In the genomic region with DNA sequence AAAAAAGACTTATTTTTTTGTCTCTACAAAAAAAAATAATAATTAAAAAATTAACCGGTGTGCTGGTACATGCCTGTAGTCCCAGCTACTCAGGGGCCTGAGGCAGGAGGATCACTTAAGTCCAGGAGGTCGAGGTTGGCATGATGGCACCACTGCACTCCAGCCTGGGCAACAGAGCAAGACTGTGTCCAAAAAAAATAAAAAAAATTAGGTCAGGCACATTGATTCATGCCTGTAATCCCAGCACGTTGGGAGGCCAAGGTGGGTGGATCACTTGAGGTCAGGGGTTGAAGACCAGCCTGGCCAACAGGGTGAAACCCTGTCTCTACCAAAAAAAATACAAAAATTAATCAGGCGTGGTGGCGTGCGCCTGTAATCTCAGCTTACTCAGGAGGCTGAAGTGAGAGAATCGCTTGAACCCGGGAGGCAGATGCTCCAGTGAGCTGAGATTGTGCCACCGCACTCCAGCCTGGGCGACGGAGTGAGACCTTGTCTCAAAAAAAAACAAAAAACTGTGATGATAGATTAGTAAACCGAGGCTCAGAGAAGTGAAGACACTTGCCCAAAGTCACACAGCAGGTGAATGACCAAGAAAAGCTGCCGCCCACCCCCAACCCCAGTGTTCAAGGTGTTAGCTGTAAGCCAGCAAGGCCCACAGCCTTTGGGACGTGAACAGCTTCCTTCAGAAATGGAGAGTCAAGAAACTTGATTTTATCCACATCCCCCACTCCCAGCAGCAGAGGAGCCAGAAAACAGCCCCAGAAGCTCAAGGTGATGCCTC, we compare ENCODE assay signal across 19 cellular contexts. TPM values are rescaled to one million over a fixed set of nuclear protein-coding genes. Genes with fewer than 3 reads are reported as not detected.
A peak's percentile ranks its signal among the peaks of the same experiment; 100 is the strongest.
DNase-seq lines count a peak whose midpoint lies in the region; ATAC-seq, FAIRE-seq and TF ChIP-seq lines count a peak whose summit lies in the region.
"Had no signal": no experiment of that assay in that cellular context is flagged by ENCODE, and none has a peak within 500 bp of the region (broad histone marks: within the 10 kb centered on the region; RNA-seq: fewer than 3 reads in every experiment).

No MANE protein-coding gene starts in this region.

- H3K9me1 ChIP-seq in endothelial cell of umbilical vein (replicated peaks; ENCODE audit: control insufficient read depth, extremely low read depth, insufficient read depth, low read length), result no peaks in the 10 kb centered on the region

- no peak overlapping the region for H3K4me3 ChIP-seq in CD8-positive, alpha-beta T cell (ENCODE audit: low read depth, low read length)
- H3K4me3 ChIP-seq in SJCRH30, result peak overlapping the region; percentile 43; the same call in 1 of the 2 replicates
- H3K4me3 ChIP-seq in endothelial cell of umbilical vein (replicated peaks in 1 of 3; ENCODE audit: insufficient read depth in 1 of 3, low read depth in 1 of 3, low read length in 3 of 3), result no peak overlapping the region
- H3K4me3 ChIP-seq in neural cell (ENCODE audit: low read length), result no peak overlapping the region
- no peak overlapping the region for H3K4me3 ChIP-seq in mucosa of descending colon
- H3K4me3 ChIP-seq: GM23338 had no signal

- H3K9ac ChIP-seq in endothelial cell of umbilical vein (replicated peaks; ENCODE audit: extremely low read depth, insufficient read depth, low read length) (no peak overlapping the region), neural cell (ENCODE audit: low read length) (no peak overlapping the region)
- H3K9ac ChIP-seq: SK-N-SH had no signal

- no peak for DNase-seq in CD8-positive, alpha-beta T cell
- no peak for DNase-seq in SJCRH30
- DNase-seq in endothelial cell of umbilical vein (ENCODE audit: low read depth, low spot score), result no peak
- no peak for DNase-seq in stimulated activated CD4-positive, alpha-beta T cell treated with anti-CD3 and anti-CD28 coated beads, Interleukin-4, amount 100 ng/mL, for 24 hours
- no peak for DNase-seq in GM12892 (ENCODE audit: insufficient read length)
- no peak for DNase-seq in mucosa of descending colon
- DNase-seq in midbrain (lab: John Stamatoyannopoulos, UW), result no peak
- DNase-seq: Calu3, DMS79, MM.1S, NCI-H1092 treated with DMSO at 0.1 percent for 48 hours, NCI-H1694, NCI-H510A treated with DMSO at 0.1 percent for 48 hours, Right ventricle myocardium superior had no signal

- H3K4me3 Mint-ChIP-seq in CD8-positive, alpha-beta T cell, result no peak overlapping the region
- H3K4me3 Mint-ChIP-seq: GM23338 had no signal

- no peaks in the 10 kb centered on the region for H3K9me2 ChIP-seq in neural cell (ENCODE audit: insufficient read depth, low read length)
- H3K9me2 ChIP-seq: SK-N-SH had no signal

- H3K27ac Mint-ChIP-seq in CD8-positive, alpha-beta T cell, result peak overlapping the region; percentile 62
- H3K27ac Mint-ChIP-seq: GM23338 had no signal

- no TSS peak for BruUV-seq in endothelial cell of umbilical vein (replicated peaks; lab: Mats Ljungman, UMichigan)

- POLR2A ChIA-PET in CD8-positive, alpha-beta T cell (lab: Charles Lee), result interaction anchor here (0.8 to 2.1 kb wide), 3 partner anchors 10 to 38 kb away, joined by 3 to 14 read pairs (median 3); a partner anchor contains a TSS
- POLR2A ChIA-PET in endothelial cell of umbilical vein (lab: Charles Lee), result interaction anchor here (1.2 kb wide), 1 partner anchor 8 kb away, joined by 4 read pairs; no protein-coding TSS in a partner anchor

- CTCF ChIA-PET in CD8-positive, alpha-beta T cell (lab: Charles Lee), result interaction anchor here (0.6 to 3.1 kb wide), 5 partner anchors 18 to 81 kb away, joined by 3 to 18 read pairs (median 5); a partner anchor contains a TSS
- CTCF ChIA-PET in endothelial cell of umbilical vein (lab: Charles Lee), result interaction anchor here (0.7 kb wide), 2 partner anchors 39 to 133 kb away, joined by 3 read pairs; no protein-coding TSS in a partner anchor

- no peak for TF ChIP-seq EP300 in neural cell (conservative IDR thresholded peaks at IDR 0.05; ENCODE audit: poor library complexity, severe bottlenecking)

- TF ChIP-seq RAD21 in neural cell (conservative IDR thresholded peaks at IDR 0.05), result no peak

- peaks cover 50% of the 10 kb centered on the region for H3K4me1 ChIP-seq in CD8-positive, alpha-beta T cell (ENCODE audit: insufficient read depth, low read length)
- peaks cover 8% of the 10 kb centered on the region; the same call in 1 of the 2 replicates for H3K4me1 ChIP-seq in SJCRH30
- no peaks in the 10 kb centered on the region for H3K4me1 ChIP-seq in endothelial cell of umbilical vein (ENCODE audit: control insufficient read depth, extremely low read depth, insufficient read depth, low read length)
- peaks cover 2% of the 10 kb centered on the region for H3K4me1 ChIP-seq in mucosa of descending colon (ENCODE audit: low read depth)

- no peak overlapping the region for H3K4me2 ChIP-seq in endothelial cell of umbilical vein (ENCODE audit: insufficient read depth, low read length)
- H3K4me2 ChIP-seq in neural cell (ENCODE audit: low read length), result no peak overlapping the region
- H3K4me2 ChIP-seq: GM23338, SK-N-SH had no signal

- no peaks in the 10 kb centered on the region for H3K27me3 Mint-ChIP-seq in CD8-positive, alpha-beta T cell (ENCODE audit: low read depth)

- no peaks in the 10 kb centered on the region for H3K9me3 Mint-ChIP-seq in CD8-positive, alpha-beta T cell
- H3K9me3 Mint-ChIP-seq: GM23338 had no signal

- H3K36me3 Mint-ChIP-seq in CD8-positive, alpha-beta T cell, result peaks cover 36% of the 10 kb centered on the region

- intact Hi-C loops in CD8-positive, alpha-beta T cell (cut with DNase I, micrococcal nuclease), result no loop called here
- intact Hi-C loops in endothelial cell of umbilical vein (cut with micrococcal nuclease) (no loop called here), mucosa of descending colon (cut with DNase I, micrococcal nuclease) (no loop called here)

- no peaks in the 10 kb centered on the region for H3K27me3 ChIP-seq in CD8-positive, alpha-beta T cell (ENCODE audit: insufficient read depth, low read length)
- H3K27me3 ChIP-seq in SJCRH30, result no peaks in the 10 kb centered on the region
- no peaks in the 10 kb centered on the region for H3K27me3 ChIP-seq in endothelial cell of umbilical vein (ENCODE audit: control insufficient read depth in 2 of 2, insufficient read depth in 2 of 2, low read length in 2 of 2)
- H3K27me3 ChIP-seq in neural cell (ENCODE audit: insufficient read depth, low read depth, low read length), result no peaks in the 10 kb centered on the region

- FAIRE-seq in endothelial cell of umbilical vein (lab: Jason Lieb, UNC) (peak; percentile 12), GM12892 (lab: Jason Lieb, UNC) (no peak)
- FAIRE-seq: GM18507 had no signal

- H3K36me3 ChIP-seq in CD8-positive, alpha-beta T cell (ENCODE audit: insufficient read depth, low read length), result peaks cover 14% of the 10 kb centered on the region
- H3K36me3 ChIP-seq in SJCRH30, result no peaks in the 10 kb centered on the region
- H3K36me3 ChIP-seq in endothelial cell of umbilical vein (ENCODE audit: control insufficient read depth in 2 of 2, extremely low read depth in 1 of 2, insufficient read depth in 2 of 2, low read length in 2 of 2), result peaks cover 0 to 11% of the 10 kb centered on the region in 2 experiments
- no peaks in the 10 kb centered on the region for H3K36me3 ChIP-seq in neural cell (ENCODE audit: insufficient read depth, low read length)
- H3K36me3 ChIP-seq in mucosa of descending colon (ENCODE audit: low read depth), result no peaks in the 10 kb centered on the region

- H2AFZ ChIP-seq in endothelial cell of umbilical vein (ENCODE audit: low read depth, low read length), result no peak overlapping the region
- H2AFZ ChIP-seq in neural cell (ENCODE audit: low read depth, low read length), result no peak overlapping the region
- H2AFZ ChIP-seq: GM23338 had no signal

- H3F3A ChIP-seq in neural cell (ENCODE audit: insufficient read depth, low read length, poor library complexity, severe bottlenecking), result no peaks in the 10 kb centered on the region

- H3K9me3 ChIP-seq in CD8-positive, alpha-beta T cell (ENCODE audit: low read length), result no peaks in the 10 kb centered on the region
- H3K9me3 ChIP-seq in SJCRH30 (replicated peaks), result no peaks in the 10 kb centered on the region
- H3K9me3 ChIP-seq in endothelial cell of umbilical vein (replicated peaks; ENCODE audit: control insufficient read depth, insufficient read depth, low read length), result no peaks in the 10 kb centered on the region
- H3K9me3 ChIP-seq in neural cell (ENCODE audit: low read length), result no peaks in the 10 kb centered on the region
- H3K9me3 ChIP-seq in mucosa of descending colon, result no peaks in the 10 kb centered on the region
- H3K9me3 ChIP-seq: SK-N-SH had no signal

- H3K79me2 ChIP-seq in endothelial cell of umbilical vein (ENCODE audit: control insufficient read depth, insufficient read depth, low read length) (peaks cover under 1% of the 10 kb centered on the region), neural cell (replicated peaks; ENCODE audit: insufficient read depth, low read length) (peaks cover 3% of the 10 kb centered on the region)

- H3K27ac ChIP-seq in CD8-positive, alpha-beta T cell (ENCODE audit: low read depth, low read length), result no peak overlapping the region
- H3K27ac ChIP-seq in SJCRH30 (peak overlapping the region; percentile 83), endothelial cell of umbilical vein (ENCODE audit: insufficient read depth, low read depth, low read length) (no peak overlapping the region), neural cell (ENCODE audit: low read length) (peak overlapping the region; percentile 23)

- H4K20me1 ChIP-seq in endothelial cell of umbilical vein (replicated peaks; ENCODE audit: control insufficient read depth, extremely low read depth, insufficient read depth, low read length) (no peaks in the 10 kb centered on the region), neural cell (ENCODE audit: insufficient read depth) (no peaks in the 10 kb centered on the region)

- TF ChIP-seq CTCF in CD8-positive, alpha-beta T cell (IDR thresholded peaks at IDR 0.05), result no peak
- TF ChIP-seq CTCF in endothelial cell of umbilical vein (IDR thresholded peaks at IDR 0.05; ENCODE audit: extremely low read depth in 1 of 2, insufficient read depth in 1 of 2, low read depth in 1 of 2, low read length in 2 of 2), result no peak
- no peak for TF ChIP-seq CTCF in neural cell (IDR thresholded peaks at IDR 0.05; ENCODE audit: poor library complexity, severe bottlenecking)
- TF ChIP-seq CTCF in mucosa of descending colon (IDR thresholded peaks at IDR 0.05), result no peak

- peaks cover 36% of the 10 kb centered on the region for H3K4me1 Mint-ChIP-seq in CD8-positive, alpha-beta T cell (ENCODE audit: low read depth)

- dilution Hi-C loops in endothelial cell of umbilical vein (cut with MboI; ENCODE audit: extremely low pct_ligation_motif_present, low sequenced_read_pairs), result no loop called here

- no peak for TF ChIP-seq POLR2A in endothelial cell of umbilical vein (IDR thresholded peaks at IDR 0.05; ENCODE audit: low read depth, low read length)
- no peak for TF ChIP-seq POLR2A in GM12892 (IDR thresholded peaks at IDR 0.05; ENCODE audit: low read depth, low read length)

- no peak for ATAC-seq in CD8-positive, alpha-beta T cell
- no peak for ATAC-seq in mucosa of descending colon
- ATAC-seq: GM23338, Panc1 had no signal

RNA-seq across cellular contexts. Expression of a gene that starts 9.4 kb away (rescaled TPM):
- total RNA-seq in CD8-positive, alpha-beta T cell, result not detected
- not detected in 2 replicates for total RNA-seq in SJCRH30 (2014; rRNA removed; shearing (Covaris generic))
- not detected in 2 replicates for total RNA-seq in endothelial cell of umbilical vein
- polyA plus RNA-seq in endothelial cell of umbilical vein, result not detected in 2 replicates
- polyA plus RNA-seq in endothelial cell of umbilical vein (2011; cell fraction: cytosol; rRNA removed), result not detected in 2 replicates
- polyA plus RNA-seq in endothelial cell of umbilical vein (2011; cell fraction: nucleus; rRNA removed), result not detected in 2 replicates
- not detected in 2 replicates for polyA plus RNA-seq in endothelial cell of umbilical vein (2012)
- not detected in 2 replicates for polyA minus RNA-seq in endothelial cell of umbilical vein
- 1,914 TPM for polyA minus RNA-seq in endothelial cell of umbilical vein (2011; cell fraction: cytosol; rRNA and poly(A)+ RNA removed)
- polyA minus RNA-seq in endothelial cell of umbilical vein (2011; cell fraction: nucleus; rRNA and poly(A)+ RNA removed), result not detected in 2 replicates
- not detected in 2 replicates for polyA plus RNA-seq in neural cell
- not detected in 2 replicates for polyA minus RNA-seq in neural cell
- not detected for polyA plus RNA-seq in GM12892 (2012; ENCODE audit: missing spikeins)
- total RNA-seq in mucosa of descending colon, result not detected
- total RNA-seq: Calu3, GM23338, Right ventricle myocardium superior had no signal
- polyA plus RNA-seq: GM23338, SK-N-SH had no signal

RNA-seq across cellular contexts. Expression of a gene that starts 9.6 kb away (rescaled TPM):
- 10 to 100 TPM; 32.6 to 35.3 TPM for total RNA-seq in CD8-positive, alpha-beta T cell
- 19.6 and 21.3 TPM in 2 replicates for total RNA-seq in SJCRH30 (2014; rRNA removed; shearing (Covaris generic))
- 54.7 and 63.1 TPM in 2 replicates for total RNA-seq in endothelial cell of umbilical vein
- polyA plus RNA-seq in endothelial cell of umbilical vein, result 66.5 and 96.6 TPM in 2 replicates
- polyA plus RNA-seq in endothelial cell of umbilical vein (2011; cell fraction: cytosol; rRNA removed), result 33.5 and 44.8 TPM in 2 replicates
- 39.3 and 41.1 TPM in 2 replicates for polyA plus RNA-seq in endothelial cell of umbilical vein (2011; cell fraction: nucleus; rRNA removed)
- 34.9 and 47.5 TPM in 2 replicates for polyA plus RNA-seq in endothelial cell of umbilical vein (2012)
- 32.5 and 45.6 TPM in 2 replicates for polyA minus RNA-seq in endothelial cell of umbilical vein
- 31.4 TPM for polyA minus RNA-seq in endothelial cell of umbilical vein (2011; cell fraction: cytosol; rRNA and poly(A)+ RNA removed)
- polyA minus RNA-seq in endothelial cell of umbilical vein (2011; cell fraction: nucleus; rRNA and poly(A)+ RNA removed), result 22.8 and 36.9 TPM in 2 replicates
- polyA plus RNA-seq in neural cell, result 13.3 and 17.0 TPM in 2 replicates
- 31.1 and 31.2 TPM in 2 replicates for polyA minus RNA-seq in neural cell
- 7.4 TPM for polyA plus RNA-seq in GM12892 (2012; ENCODE audit: missing spikeins)
- total RNA-seq in mucosa of descending colon, result 10 to 100 TPM; 53.4 to 77.4 (median 61.4) TPM

RNA-seq across cellular contexts. Expression of a gene that starts 10.4 kb away (rescaled TPM):
- 100 to 1,000 TPM; 242 to 261 TPM for total RNA-seq in CD8-positive, alpha-beta T cell
- 18.3 and 19.8 TPM in 2 replicates for total RNA-seq in SJCRH30 (2014; rRNA removed; shearing (Covaris generic))
- total RNA-seq in endothelial cell of umbilical vein (49.6 and 53.9 TPM in 2 replicates), mucosa of descending colon (10 to 100 TPM; 52.6 to 62.6 (median 54.8) TPM)
- polyA plus RNA-seq in endothelial cell of umbilical vein (51.8 and 70.6 TPM in 2 replicates), neural cell (51.2 and 71.8 TPM in 2 replicates)
- 22.2 and 29.8 TPM in 2 replicates for polyA plus RNA-seq in endothelial cell of umbilical vein (2011; cell fraction: cytosol; rRNA removed)
- 25.4 and 25.8 TPM in 2 replicates for polyA plus RNA-seq in endothelial cell of umbilical vein (2011; cell fraction: nucleus; rRNA removed)
- polyA plus RNA-seq in endothelial cell of umbilical vein (2012), result 33.4 and 53.0 TPM in 2 replicates
- polyA minus RNA-seq in endothelial cell of umbilical vein (18.9 and 19.7 TPM in 2 replicates), neural cell (41.9 and 44.6 TPM in 2 replicates)
- polyA minus RNA-seq in endothelial cell of umbilical vein (2011; cell fraction: cytosol; rRNA and poly(A)+ RNA removed), result 7.7 TPM
- polyA minus RNA-seq in endothelial cell of umbilical vein (2011; cell fraction: nucleus; rRNA and poly(A)+ RNA removed), result 5.4 and 9.2 TPM in 2 replicates
- 25.0 TPM for polyA plus RNA-seq in GM12892 (2012; ENCODE audit: missing spikeins)

RNA-seq across cellular contexts. Expression of a gene that starts 14.5 kb away (rescaled TPM):
- under 1 TPM; 0.81 to 0.90 TPM for total RNA-seq in CD8-positive, alpha-beta T cell
- 0.08 TPM in 1 of 2 replicates, not detected in the other for total RNA-seq in SJCRH30 (2014; rRNA removed; shearing (Covaris generic))
- total RNA-seq in endothelial cell of umbilical vein (not detected in 2 replicates), mucosa of descending colon (not detected)
- polyA plus RNA-seq in endothelial cell of umbilical vein (not detected in 2 replicates), neural cell (0.76 and 5.4 TPM in 2 replicates)
- not detected in 2 replicates for polyA plus RNA-seq in endothelial cell of umbilical vein (2011; cell fraction: cytosol; rRNA removed)
- polyA plus RNA-seq in endothelial cell of umbilical vein (2011; cell fraction: nucleus; rRNA removed), result not detected in 2 replicates
- not detected in 2 replicates for polyA plus RNA-seq in endothelial cell of umbilical vein (2012)
- polyA minus RNA-seq in endothelial cell of umbilical vein (0.28 TPM in 1 of 2 replicates, not detected in the other), neural cell (1.2 TPM in 1 of 2 replicates, not detected in the other)
- not detected for polyA minus RNA-seq in endothelial cell of umbilical vein (2011; cell fraction: cytosol; rRNA and poly(A)+ RNA removed)
- not detected in 2 replicates for polyA minus RNA-seq in endothelial cell of umbilical vein (2011; cell fraction: nucleus; rRNA and poly(A)+ RNA removed)
- 0.36 TPM for polyA plus RNA-seq in GM12892 (2012; ENCODE audit: missing spikeins)
- total RNA-seq: Calu3, Right ventricle myocardium superior had no signal
- polyA plus RNA-seq: SK-N-SH had no signal

RNA-seq across cellular contexts. Expression of a gene that starts 23.2 kb away (rescaled TPM):
- 1 to 10 TPM; 2.0 to 2.7 TPM for total RNA-seq in CD8-positive, alpha-beta T cell
- total RNA-seq in SJCRH30 (2014; rRNA removed; shearing (Covaris generic)), result 28.7 and 34.8 TPM in 2 replicates
- total RNA-seq in endothelial cell of umbilical vein (10.8 and 13.2 TPM in 2 replicates), mucosa of descending colon (10 to 100 TPM; 10.1 to 16.0 (median 14.5) TPM)
- polyA plus RNA-seq in endothelial cell of umbilical vein (5.4 and 7.6 TPM in 2 replicates), neural cell (5.7 and 11.4 TPM in 2 replicates)
- 4.5 and 5.3 TPM in 2 replicates for polyA plus RNA-seq in endothelial cell of umbilical vein (2011; cell fraction: cytosol; rRNA removed)
- polyA plus RNA-seq in endothelial cell of umbilical vein (2011; cell fraction: nucleus; rRNA removed), result 7.6 and 12.8 TPM in 2 replicates
- polyA plus RNA-seq in endothelial cell of umbilical vein (2012), result 7.6 and 13.1 TPM in 2 replicates
- polyA minus RNA-seq in endothelial cell of umbilical vein (12.7 and 14.8 TPM in 2 replicates), neural cell (14.7 and 20.5 TPM in 2 replicates)
- polyA minus RNA-seq in endothelial cell of umbilical vein (2011; cell fraction: cytosol; rRNA and poly(A)+ RNA removed), result 11.4 TPM
- 8.6 and 13.0 TPM in 2 replicates for polyA minus RNA-seq in endothelial cell of umbilical vein (2011; cell fraction: nucleus; rRNA and poly(A)+ RNA removed)
- 20.7 TPM for polyA plus RNA-seq in GM12892 (2012; ENCODE audit: missing spikeins)

Comparison
In these comparisons a context has a peak if more than half of its experiments do, and no peak if none do; other contexts are left out.
1. H3K27ac ChIP-seq: peak in SJCRH30 (single experiment) and neural cell (single experiment); none in CD8-positive, alpha-beta T cell (single experiment) and endothelial cell of umbilical vein (single experiment).